Comparison of ENCODE assay signal across 1 cellular context in the genomic region with DNA sequence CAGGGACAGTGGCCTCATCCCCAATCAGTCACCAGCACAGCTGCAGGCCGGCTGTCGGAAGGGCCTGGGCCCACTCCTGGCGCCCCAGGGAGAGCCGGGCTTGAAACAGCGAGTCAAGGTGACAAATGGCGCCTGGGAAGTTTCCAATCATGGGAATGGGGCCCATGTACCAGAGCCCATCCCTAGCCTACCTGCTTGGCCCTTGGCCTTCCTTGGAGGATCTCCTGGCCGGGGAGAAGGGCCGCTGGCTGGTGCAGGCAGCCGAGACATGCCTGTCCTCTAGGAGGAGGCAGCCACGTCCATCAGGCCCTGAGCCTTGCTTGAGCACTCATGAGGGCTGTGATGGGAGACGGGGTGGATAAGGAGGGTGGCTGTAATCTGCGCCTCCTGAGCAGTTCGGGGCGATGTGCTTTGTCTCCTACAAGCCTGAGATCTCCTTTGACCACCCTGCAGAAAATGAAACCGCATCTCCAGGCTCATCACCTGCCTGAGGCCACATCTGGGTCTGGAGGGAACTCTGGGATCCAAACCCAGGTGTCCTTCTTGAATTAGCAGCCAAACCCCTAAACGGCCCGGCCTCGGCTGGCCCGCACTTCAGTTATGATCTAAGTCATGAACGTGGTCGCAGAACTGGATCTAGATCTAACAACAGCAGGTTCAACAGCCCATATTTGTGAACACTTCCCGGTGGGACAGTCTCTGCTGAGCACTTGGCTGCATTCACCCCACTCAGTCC.
TF ChIP-seq lines count a peak whose summit lies in the region.

No MANE protein-coding gene starts in this region.

TF ChIP-seq in K562, 482 proteins besides CTCF, POLR2A, EP300 and RAD21 (continued from another document):
- TF ChIP-seq, protein P1, sequence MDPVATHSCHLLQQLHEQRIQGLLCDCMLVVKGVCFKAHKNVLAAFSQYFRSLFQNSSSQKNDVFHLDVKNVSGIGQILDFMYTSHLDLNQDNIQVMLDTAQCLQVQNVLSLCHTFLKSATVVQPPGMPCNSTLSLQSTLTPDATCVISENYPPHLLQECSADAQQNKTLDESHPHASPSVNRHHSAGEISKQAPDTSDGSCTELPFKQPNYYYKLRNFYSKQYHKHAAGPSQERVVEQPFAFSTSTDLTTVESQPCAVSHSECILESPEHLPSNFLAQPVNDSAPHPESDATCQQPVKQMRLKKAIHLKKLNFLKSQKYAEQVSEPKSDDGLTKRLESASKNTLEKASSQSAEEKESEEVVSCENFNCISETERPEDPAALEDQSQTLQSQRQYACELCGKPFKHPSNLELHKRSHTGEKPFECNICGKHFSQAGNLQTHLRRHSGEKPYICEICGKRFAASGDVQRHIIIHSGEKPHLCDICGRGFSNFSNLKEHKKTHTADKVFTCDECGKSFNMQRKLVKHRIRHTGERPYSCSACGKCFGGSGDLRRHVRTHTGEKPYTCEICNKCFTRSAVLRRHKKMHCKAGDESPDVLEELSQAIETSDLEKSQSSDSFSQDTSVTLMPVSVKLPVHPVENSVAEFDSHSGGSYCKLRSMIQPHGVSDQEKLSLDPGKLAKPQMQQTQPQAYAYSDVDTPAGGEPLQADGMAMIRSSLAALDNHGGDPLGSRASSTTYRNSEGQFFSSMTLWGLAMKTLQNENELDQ (CRISPR knock-in tag; IDR thresholded peaks at IDR 0.05; ENCODE audit: borderline replicate concordance): no peak
- TF ChIP-seq ELF2 (CRISPR knock-in tag; IDR thresholded peaks at IDR 0.05) (no peak), STAT5A (IDR thresholded peaks at IDR 0.05; ENCODE audit: borderline replicate concordance, low read length) (no peak)
